Comparison of ENCODE assay signal across 9 cellular contexts in the genomic region with DNA sequence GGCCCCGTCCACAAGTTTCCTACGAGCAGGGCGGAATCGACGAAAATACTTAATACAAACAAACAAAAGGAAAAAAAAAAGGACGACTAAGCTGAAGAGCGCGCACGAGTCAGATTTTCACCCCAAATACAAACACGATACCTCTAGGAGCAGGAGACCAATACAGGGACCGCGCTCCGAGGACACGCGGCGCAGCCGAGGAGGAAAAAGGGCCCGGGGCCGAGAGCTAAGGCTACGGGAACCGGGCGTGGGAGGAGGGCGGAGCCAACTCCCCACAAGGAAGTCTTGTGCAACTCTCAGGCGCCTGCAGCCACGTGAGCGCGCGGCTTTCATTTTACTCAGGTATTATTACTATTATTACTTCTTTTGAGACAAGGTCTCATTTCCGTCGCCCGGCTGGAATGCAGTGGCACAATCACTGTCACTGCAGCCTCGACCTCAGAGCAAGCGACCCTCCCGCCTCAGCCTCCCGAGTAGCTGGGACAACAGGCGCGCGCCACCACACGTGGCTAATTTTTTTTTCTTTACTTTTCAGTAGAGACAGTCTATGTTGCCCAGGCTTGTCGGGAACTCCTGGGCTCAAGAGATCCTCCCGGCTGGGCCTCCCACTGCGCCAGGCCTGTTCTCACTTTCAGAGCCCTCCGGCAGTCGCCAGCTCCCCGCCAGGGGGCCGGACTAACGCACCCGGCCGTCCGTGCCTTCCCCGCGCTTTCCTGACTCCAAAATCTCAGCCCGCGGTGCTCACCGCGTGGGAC. TPM values are rescaled to one million over a fixed set of nuclear protein-coding genes. Genes with fewer than 3 reads are reported as not detected.
DNase-seq lines count a peak whose midpoint lies in the region; ATAC-seq and TF ChIP-seq lines count a peak whose summit lies in the region.
"Had no signal": no experiment of that assay in that cellular context is flagged by ENCODE, and none has a peak within 500 bp of the region (broad histone marks: within the 10 kb centered on the region; RNA-seq: fewer than 3 reads in every experiment).

No MANE protein-coding gene starts in this region.

- intact Hi-C loops in left colon (cut with DNase I, micrococcal nuclease) = no loop called here

- TF ChIP-seq CTCF in AG09309 (IDR thresholded peaks at IDR 0.05; ENCODE audit: control insufficient read depth, insufficient read depth, low read depth, low read length, missing control alignments) = peak; percentile 63

- peak overlapping the region; percentile 87 for H3K4me3 ChIP-seq in AG09309 (ENCODE audit: control insufficient read depth, low read depth, low read length)

- DNase-seq in AG09309 (ENCODE audit: low read depth) = peak; percentile 67
- peak; percentile 83 for DNase-seq in NCI-H2227 (lab: John Stamatoyannopoulos, UW; ENCODE audit: unreplicated experiment)
- DNase-seq in activated CD4-positive, alpha-beta T cell treated with anti-CD3 and anti-CD28 coated beads for 1 hour = peak; percentile 71
- peak; percentile 95 to 96 for DNase-seq in left colon
- peak; percentile 86 to 90 for DNase-seq in stimulated activated CD4-positive, alpha-beta T cell treated with anti-CD3 and anti-CD28 coated beads, Interleukin-1b, Interleukin-23, amount 100 ng/mL, for 4 hours (ENCODE audit: low read depth in 2 of 2)

- peak overlapping the region; percentile 99 for H3K27ac ChIP-seq in cingulate gyrus (ENCODE audit: low read depth, low read length)

- ATAC-seq in GM18861 (IDR thresholded peaks at IDR 0.05; ENCODE audit: unreplicated experiment) = peak; percentile 43
- ATAC-seq in HG03066 (IDR thresholded peaks at IDR 0.05; ENCODE audit: low read depth, unreplicated experiment) = peak; percentile 45
- ATAC-seq in left colon = peak; percentile 69

RNA-seq across cellular contexts. Expression of a gene that starts 1.2 kb away (rescaled TPM):
- 100 to 1,000 TPM; 214 to 257 TPM for total RNA-seq in left colon

RNA-seq across cellular contexts. Expression of a gene that starts 29.2 kb away (rescaled TPM):
- 1 to 10 TPM; 5.2 to 5.9 TPM for total RNA-seq in left colon

RNA-seq across cellular contexts. Expression of a gene that starts 36.3 kb away (rescaled TPM):
- not detected for total RNA-seq in left colon
- total RNA-seq: activated CD8-positive, alpha-beta memory T cell treated with anti-CD3 and anti-CD28 coated beads for 36 hours had no signal

Comparison
In these comparisons a context has a peak if more than half of its experiments do, and no peak if none do; other contexts are left out.
1. Peak in every context shown above with its lines: DNase-seq, ATAC-seq, H3K4me3 ChIP-seq and H3K27ac ChIP-seq.